Comparison of ENCODE assay signal across 3 cellular contexts in genomic region chr1:62187548-62187947, GRCh38.
TF ChIP-seq lines count a peak whose summit lies in the region.

No MANE protein-coding gene starts in this region.

TF ChIP-seq in H1, 55 proteins besides CTCF, POLR2A, EP300 and RAD21:
- no peak for TF ChIP-seq CHD1 (IDR thresholded peaks at IDR 0.05; ENCODE audit: low read depth, low read length)
- no peak for TF ChIP-seq BRCA1 (IDR thresholded peaks at IDR 0.05; ENCODE audit: low read depth, low read length)
- no peak for TF ChIP-seq NRF1 (IDR thresholded peaks at IDR 0.05; ENCODE audit: low read depth, low read length)
- TF ChIP-seq GABPA (IDR thresholded peaks at IDR 0.05; ENCODE audit: borderline replicate concordance, insufficient read depth, low read length) = no peak
- TF ChIP-seq CTBP2 (IDR thresholded peaks at IDR 0.05; ENCODE audit: borderline replicate concordance, insufficient read depth, insufficient read length, low read length) = no peak
- no peak for TF ChIP-seq JUND (IDR thresholded peaks at IDR 0.05; ENCODE audit: low read length)
- no peak for TF ChIP-seq TEAD4 (IDR thresholded peaks at IDR 0.05; ENCODE audit: low read depth, low read length)
- TF ChIP-seq SIN3A (conservative IDR thresholded peaks at IDR 0.05 in 1 of 2, IDR thresholded peaks at IDR 0.05 in 1 of 2; ENCODE audit: low read depth in 1 of 2, low read length in 2 of 2) = no peak
- no peak for TF ChIP-seq ASH2L (IDR thresholded peaks at IDR 0.05; ENCODE audit: low read length)
- no peak for TF ChIP-seq E2F6 (IDR thresholded peaks at IDR 0.05)
- no peak for TF ChIP-seq KDM1A (IDR thresholded peaks at IDR 0.05; ENCODE audit: borderline replicate concordance, low read length)
- TF ChIP-seq KDM4A (IDR thresholded peaks at IDR 0.05; ENCODE audit: low read depth, low read length, severe bottlenecking) = no peak
- TF ChIP-seq SIX5 (IDR thresholded peaks at IDR 0.05; ENCODE audit: low read depth, low read length) = no peak
- TF ChIP-seq POLR2AphosphoS5 (IDR thresholded peaks at IDR 0.05; ENCODE audit: low read depth, low read length) = no peak
- no peak for TF ChIP-seq ATF2 (IDR thresholded peaks at IDR 0.05; ENCODE audit: low read length)
- no peak for TF ChIP-seq CBX8 (IDR thresholded peaks at IDR 0.05; ENCODE audit: borderline replicate concordance, low read depth, low read length)
- no peak for TF ChIP-seq SIRT6 (IDR thresholded peaks at IDR 0.05; ENCODE audit: low read length)
- TF ChIP-seq NANOG (IDR thresholded peaks at IDR 0.05; ENCODE audit: insufficient read depth, low read depth, low read length, poor library complexity, severe bottlenecking) = no peak

TF ChIP-seq in HepG2, 621 proteins besides CTCF, POLR2A, EP300 and RAD21:
- 0 out of 2 replicates have a peak, but pooled peaks have one; percentile 46 for TF ChIP-seq FOXP1 (IDR thresholded peaks at IDR 0.05)
- TF ChIP-seq FOXP1 (CRISPR knock-in tag; IDR thresholded peaks at IDR 0.05) = no peak
- no peak for TF ChIP-seq ZHX2 (IDR thresholded peaks at IDR 0.05; ENCODE audit: low read depth)
- no peak for TF ChIP-seq ZHX2 (CRISPR knock-in tag; IDR thresholded peaks at IDR 0.05; ENCODE audit: borderline replicate concordance)

TF ChIP-seq in GM23338, 12 proteins besides CTCF, POLR2A, EP300 and RAD21:
- TF ChIP-seq STAT1 (IDR thresholded peaks at IDR 0.05; ENCODE audit: unreplicated experiment) (no peak), EZH2 (IDR thresholded peaks at IDR 0.05; ENCODE audit: low read depth, unreplicated experiment) (no peak), REST (IDR thresholded peaks at IDR 0.05; ENCODE audit: unreplicated experiment) (no peak), CREB1 (CRISPR knock-in tag; IDR thresholded peaks at IDR 0.05; ENCODE audit: low read depth) (no peak), ETS1 (IDR thresholded peaks at IDR 0.05) (no peak), NANOG (IDR thresholded peaks at IDR 0.05; ENCODE audit: borderline replicate concordance) (no peak), ZNF462 (CRISPR knock-in tag; IDR thresholded peaks at IDR 0.05) (no peak), JUNB (IDR thresholded peaks at IDR 0.05; ENCODE audit: unreplicated experiment) (no peak), POLR2AphosphoS5 (IDR thresholded peaks at IDR 0.05; ENCODE audit: low read depth) (no peak)
